In genomic region chr2:240836781-240837467, GRCh38 we compare ENCODE assay signal across 1 cellular context.
TF ChIP-seq lines count a peak whose summit lies in the region.

No MANE protein-coding gene starts in this region.

TF ChIP-seq in IMR-90, 13 proteins besides CTCF, POLR2A, EP300 and RAD21:
- TF ChIP-seq MAFK (IDR thresholded peaks at IDR 0.05; ENCODE audit: low read depth, low read length) = peak; percentile 46
- TF ChIP-seq NFE2L2 (IDR thresholded peaks at IDR 0.05; ENCODE audit: low read depth, low read length) = peak; percentile 14; the same call in 1 of the 2 replicates
- TF ChIP-seq BHLHE40 (IDR thresholded peaks at IDR 0.05; ENCODE audit: low read depth, low read length) = no peak
- no peak for TF ChIP-seq SMC3 (IDR thresholded peaks at IDR 0.05; ENCODE audit: low read depth, low read length)
- peak; percentile 51 for TF ChIP-seq FOS (IDR thresholded peaks at IDR 0.05; ENCODE audit: low read depth, low read length)
